Comparison of ENCODE assay signal across 26 cellular contexts in the genomic region with DNA sequence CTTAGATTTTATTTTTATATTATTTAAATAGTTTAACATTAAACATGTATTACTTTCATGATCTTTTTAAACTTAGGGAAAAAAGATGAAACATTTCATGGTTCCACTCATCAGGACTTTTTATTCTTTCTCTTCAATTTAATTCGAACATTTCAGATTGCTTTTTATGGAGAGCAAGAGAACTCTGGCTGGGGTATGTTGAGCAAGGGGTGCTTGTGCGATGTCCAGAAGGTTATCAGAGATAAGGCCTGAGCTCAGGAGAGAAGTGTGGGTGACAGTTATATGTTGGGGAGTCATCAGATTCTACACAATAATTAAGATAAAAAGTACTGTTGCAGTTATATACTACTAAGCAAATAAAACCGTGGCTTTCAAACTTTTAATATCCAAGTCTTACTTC.
"Had no signal": no experiment of that assay in that cellular context is flagged by ENCODE, and none has a peak within 500 bp of the region (broad histone marks: within the 10 kb centered on the region; RNA-seq: fewer than 3 reads in every experiment).

No MANE protein-coding gene starts in this region.

- H3K27ac Mint-ChIP-seq: activated B cell treated with CpG ODN at 0.5 μM for 24 hours; activated T-helper 1 cell treated with anti-CD3 and anti-CD28 coated beads, Interleukin-12 subunit alpha, Interleukin-12 subunit beta, Interleukin-2, Interleukin-4 antibody, amounts not matched to agents 30 ng/mL and 10 ng/mL and 1 ng/mL, durations not matched to agents 14 hours and 24 hours and 36 hours; immature natural killer cell; mesothelial cell of epicardium; naive B cell; nephron progenitor cell; progenitor cell of endocrine pancreas had no signal

- H3K4me3 ChIP-seq: adrenal gland, body of pancreas, coronary artery, dorsolateral prefrontal cortex, heart left ventricle, right lobe of liver, tibial nerve had no signal

- DNase-seq: activated B cell treated with CpG ODN at 0.5 μM for 24 hours; activated CD4-positive, alpha-beta T cell treated with anti-CD3 and anti-CD28 coated beads, Interleukin-2, amount 50 U/mL, for 4 hours; activated effector memory CD4-positive, alpha-beta T cell treated with anti-CD3 and anti-CD28 coated beads, Interleukin-2, amount 50 U/mL, for 16 hours; adrenal gland; aorta; body of pancreas; dorsolateral prefrontal cortex; effector memory CD4-positive, alpha-beta T cell; heart left ventricle; hypothalamus; immature natural killer cell; kidney; left colon; mammary epithelial cell; naive B cell; nephron progenitor cell; right lobe of liver; stimulated activated CD4-positive, alpha-beta T cell treated with anti-CD3 and anti-CD28 coated beads, Interleukin-2, amount 100 ng/mL, for 48 hours; stimulated activated naive CD4-positive, alpha-beta T cell treated with Interleukin-2 at 50 U/mL for 16 hours had no signal

- H3K27me3 ChIP-seq: adrenal gland, body of pancreas, dorsolateral prefrontal cortex, heart left ventricle, neutrophil, right lobe of liver, tibial nerve had no signal

- H3K4me1 Mint-ChIP-seq: activated B cell treated with CpG ODN at 0.5 μM for 24 hours, nephron progenitor cell had no signal

- H3K9me3 ChIP-seq: adrenal gland, body of pancreas, heart left ventricle, neutrophil, right lobe of liver, tibial nerve had no signal

- H3K27me3 Mint-ChIP-seq: activated B cell treated with CpG ODN at 0.5 μM for 24 hours, naive B cell had no signal

- H3K4me1 ChIP-seq: right lobe of liver had no signal

- H3K36me3 ChIP-seq: adrenal gland, neutrophil had no signal

- FAIRE-seq: kidney had no signal

- H3K36me3 Mint-ChIP-seq: mesothelial cell of epicardium, naive B cell had no signal

- H3K4me3 Mint-ChIP-seq: activated B cell treated with CpG ODN at 0.5 μM for 24 hours; activated T-helper 1 cell treated with anti-CD3 and anti-CD28 coated beads, Interleukin-12 subunit alpha, Interleukin-12 subunit beta, Interleukin-2, Interleukin-4 antibody, amounts not matched to agents 30 ng/mL and 10 ng/mL and 1 ng/mL, durations not matched to agents 14 hours and 24 hours and 36 hours; immature natural killer cell; mesothelial cell of epicardium; naive B cell; nephron progenitor cell had no signal

- H3K9me3 Mint-ChIP-seq: activated naive CD4-positive, alpha-beta T cell treated with anti-CD3 and anti-CD28 coated beads, Interleukin-2, amount 50 U/mL, for 72 hours; activated T-helper 1 cell treated with anti-CD3 and anti-CD28 coated beads, Interleukin-12 subunit alpha, Interleukin-12 subunit beta, Interleukin-2, Interleukin-4 antibody, amounts not matched to agents 30 ng/mL and 10 ng/mL and 1 ng/mL, durations not matched to agents 14 hours and 24 hours and 36 hours; nephron progenitor cell had no signal
